ENCODE assay signal across 20 cellular contexts in genomic region chr7:100352984-100353684, GRCh38. TPM values are rescaled to one million over a fixed set of nuclear protein-coding genes. Genes with fewer than 3 reads are reported as not detected.
DNase-seq lines count a peak whose midpoint lies in the region; ATAC-seq, FAIRE-seq and TF ChIP-seq lines count a peak whose summit lies in the region.
"Had no signal": no experiment of that assay in that cellular context is flagged by ENCODE, and none has a peak within 500 bp of the region (broad histone marks: within the 10 kb centered on the region; RNA-seq: fewer than 3 reads in every experiment).

No MANE protein-coding gene starts in this region.

- H3K4me1 ChIP-seq in K562 (replicated peaks in 1 of 2; ENCODE audit: control insufficient read depth in 2 of 2, insufficient read depth in 2 of 2, low read length in 2 of 2): peaks cover 0 to 9% of the 10 kb centered on the region in 2 experiments; a peak in 1 of 5 replicates
- peaks cover 0 to 62% (median 17%) of the 10 kb centered on the region in 6 donors for H3K4me1 ChIP-seq in spleen
- H3K4me1 ChIP-seq: adrenal gland had no signal

- no peak overlapping the region for H3K4me2 ChIP-seq in K562 (ENCODE audit: insufficient read depth, low read length)
- H3K4me2 ChIP-seq: BLaER1 treated with 17β-estradiol and CSF1 and Interleukin-3, amounts not matched to agents 10 nM and 100 nM had no signal

- CTCF ChIA-PET in K562 (lab: Yijun Ruan, JAX; ENCODE audit: low intra/inter-chr PET ratio): interaction anchor here (0.6 kb wide), 1 partner anchor 218 kb away, joined by 3 read pairs; no protein-coding TSS in a partner anchor

- no peaks in the 10 kb centered on the region for H3K27me3 ChIP-seq in K562 (ENCODE audit: control insufficient read depth in 2 of 2, insufficient read depth in 2 of 2, low read length in 2 of 2)
- H3K27me3 ChIP-seq in spleen (replicated peaks in 1 of 7): no peaks in the 10 kb centered on the region
- H3K27me3 ChIP-seq: adrenal gland; BLaER1 treated with 17β-estradiol and CSF1 and Interleukin-3, amounts not matched to agents 10 nM and 100 nM; ovary had no signal

- TF ChIP-seq CTCF in K562 (IDR thresholded peaks at IDR 0.05 in 2 of 3, conservative IDR thresholded peaks at IDR 0.05 in 1 of 3; ENCODE audit: insufficient read depth in 2 of 3, low read depth in 1 of 3, low read length in 3 of 3): no peak
- TF ChIP-seq CTCF in spleen (IDR thresholded peaks at IDR 0.05 in 8 of 11, conservative IDR thresholded peaks at IDR 0.05 in 3 of 11): no peak
- TF ChIP-seq CTCF in glutamatergic neuron (IDR thresholded peaks at IDR 0.05; ENCODE audit: partially characterized antibody, unreplicated experiment): no peak

- peak overlapping the region in 1 of 2 experiments; percentile 26; a peak in 2 of 4 replicates for H3K9ac ChIP-seq in K562 (ENCODE audit: insufficient read depth in 1 of 2, low read depth in 2 of 2, low read length in 2 of 2)

- H2AFZ ChIP-seq in K562 (ENCODE audit: low read depth, low read length): no peak overlapping the region

- TF ChIP-seq RAD21 in K562 (CRISPR knock-in tag; conservative IDR thresholded peaks at IDR 0.05 in 1 of 2, IDR thresholded peaks at IDR 0.05 in 1 of 2): no peak

- DNase-seq in T-helper 1 cell (no peak), K562 (ENCODE audit: extremely low read depth in 1 of 4, low spot score in 3 of 4) (no peak), spleen (no peak), anterior cingulate cortex (lab: John Stamatoyannopoulos, UW) (no peak), glutamatergic neuron (no peak)
- DNase-seq: 8988T; central memory CD4-positive, alpha-beta T cell; hypothalamus; NCI-H1048; NCI-H2171 treated with DMSO at 0.1 percent for 48 hours; NCI-H82; ovary had no signal

- WGBS in K562 (ENCODE audit: insufficient coverage, low coverage, missing lambda C conversion rate): 87% methylated on average over 10 of the region's 16 CpGs
- 91 to 95% (median 94%) methylated on average over 9 to 16 of the region's 16 CpGs for WGBS in spleen, 5 donors

- peaks cover 94% of the 10 kb centered on the region for H3K36me3 ChIP-seq in K562 (ENCODE audit: control insufficient read depth, insufficient read depth, low read length)
- H3K36me3 ChIP-seq in spleen: peaks cover 3 to 100% (median 81%) of the 10 kb centered on the region in 6 donors
- H3K36me3 ChIP-seq: ovary had no signal

- H3K4me3 ChIP-seq in K562 (no peak overlapping the region), spleen (peak overlapping the region in 4 of 8 donors; percentile 29 to 65 (median 36))
- H3K4me3 ChIP-seq: adrenal gland; BLaER1 treated with 17β-estradiol and CSF1 and Interleukin-3, amounts not matched to agents 10 nM and 100 nM; ovary had no signal

- POLR2A ChIA-PET in K562 (lab: Yijun Ruan, JAX): interaction anchor here (0.9 kb wide), 1 partner anchor 9 kb away, joined by 5 read pairs; no protein-coding TSS in a partner anchor

- TF ChIP-seq EP300 in K562 (IDR thresholded peaks at IDR 0.05; ENCODE audit: low read length): no peak

- H3K4me1 Mint-ChIP-seq in T-helper 1 cell treated with Interleukin-12 subunit alpha and Interleukin-12 subunit beta and Interleukin-4 antibody, amounts not matched to agents 30 μg/mL and 1 μg/mL, for 36 hours (ENCODE audit: low read depth): peaks cover 17% of the 10 kb centered on the region
- H3K4me1 Mint-ChIP-seq in IgD-negative memory B cell (peaks cover 0 to 4% (median 4%) of the 10 kb centered on the region in 3 donors), glutamatergic neuron (ENCODE audit: low read depth, unreplicated experiment) (peaks cover 2% of the 10 kb centered on the region)

- H3K27me3 Mint-ChIP-seq in T-helper 1 cell treated with Interleukin-12 subunit alpha and Interleukin-12 subunit beta and Interleukin-4 antibody, amounts not matched to agents 30 μg/mL and 1 μg/mL, for 36 hours (ENCODE audit: low read depth): no peaks in the 10 kb centered on the region
- H3K27me3 Mint-ChIP-seq in IgD-negative memory B cell (no peaks in the 10 kb centered on the region), glutamatergic neuron (ENCODE audit: unreplicated experiment) (peaks cover 4% of the 10 kb centered on the region)
- H3K27me3 Mint-ChIP-seq: type B pancreatic cell had no signal

- H3K9me3 ChIP-seq in K562 (replicated peaks; ENCODE audit: control insufficient read depth, insufficient read depth, low read depth, low read length) (no peaks in the 10 kb centered on the region), spleen (no peaks in the 10 kb centered on the region)
- H3K9me3 ChIP-seq: adrenal gland; BLaER1 treated with 17β-estradiol and CSF1 and Interleukin-3, amounts not matched to agents 10 nM and 100 nM; ovary had no signal

- H3K36me3 Mint-ChIP-seq in T-helper 1 cell treated with Interleukin-12 subunit alpha and Interleukin-12 subunit beta and Interleukin-4 antibody, amounts not matched to agents 30 μg/mL and 1 μg/mL, for 36 hours (ENCODE audit: low read depth): peaks cover 44% of the 10 kb centered on the region
- H3K36me3 Mint-ChIP-seq in IgD-negative memory B cell (no peaks in the 10 kb centered on the region), glutamatergic neuron (ENCODE audit: unreplicated experiment) (no peaks in the 10 kb centered on the region)

- ATAC-seq in K562 (no peak; the same call in 2 of the 3 replicates), HG02973 (IDR thresholded peaks at IDR 0.05; ENCODE audit: unreplicated experiment) (no peak)

- H3K4me3 Mint-ChIP-seq in T-helper 1 cell treated with Interleukin-12 subunit alpha and Interleukin-12 subunit beta and Interleukin-4 antibody, amounts not matched to agents 30 μg/mL and 1 μg/mL, for 36 hours: peak overlapping the region; percentile 40
- H3K4me3 Mint-ChIP-seq in IgD-negative memory B cell (peak overlapping the region in 2 of 4 donors; percentile 27 to 34), glutamatergic neuron (ENCODE audit: unreplicated experiment) (no peak overlapping the region)
- H3K4me3 Mint-ChIP-seq: type B pancreatic cell had no signal

- H3K27ac ChIP-seq in K562 (ENCODE audit: extremely low read depth, low read depth, low read length) (no peak overlapping the region), spleen (peak overlapping the region; percentile 35 to 89 (median 54))
- H3K27ac ChIP-seq: adrenal gland, ovary had no signal

- in situ Hi-C loops in K562 (cut with MboI): no loop called here

- H4K20me1 ChIP-seq in K562 (replicated peaks; ENCODE audit: control insufficient read depth, insufficient read depth, low read length): peaks cover 6% of the 10 kb centered on the region; the same call in 1 of the 2 replicates

- TF ChIP-seq POLR2A in K562 (conservative IDR thresholded peaks at IDR 0.05): no peak
- no peak for TF ChIP-seq POLR2A in spleen (IDR thresholded peaks at IDR 0.05)

- intact Hi-C loops in K562 (cut with micrococcal nuclease): no loop called here
- intact Hi-C loops in spleen (cut with DNase I; ENCODE audit: low total_unique reads): loop anchor here (10.0 kb wide), 1 partner anchor 52 kb away; no protein-coding TSS in a partner anchor

- no peaks in the 10 kb centered on the region for H3K9me3 Mint-ChIP-seq in T-helper 1 cell treated with Interleukin-12 subunit alpha and Interleukin-12 subunit beta and Interleukin-4 antibody, amounts not matched to agents 30 μg/mL and 1 μg/mL, for 36 hours
- H3K9me3 Mint-ChIP-seq in IgD-negative memory B cell (no peaks in the 10 kb centered on the region), glutamatergic neuron (ENCODE audit: unreplicated experiment) (peaks cover 4% of the 10 kb centered on the region)
- H3K9me3 Mint-ChIP-seq: type B pancreatic cell had no signal

- FAIRE-seq in K562 (lab: Jason Lieb, UNC): no peak

- peak overlapping the region; percentile 70 for H3K27ac Mint-ChIP-seq in T-helper 1 cell treated with Interleukin-12 subunit alpha and Interleukin-12 subunit beta and Interleukin-4 antibody, amounts not matched to agents 30 μg/mL and 1 μg/mL, for 36 hours
- H3K27ac Mint-ChIP-seq in IgD-negative memory B cell (peak overlapping the region; percentile 41 to 86 (median 53)), glutamatergic neuron (ENCODE audit: unreplicated experiment) (no peak overlapping the region)
- H3K27ac Mint-ChIP-seq: type B pancreatic cell had no signal

- no TSS peak for BruUV-seq in K562 (replicated peaks; lab: Mats Ljungman, UMichigan)

- H3K79me2 ChIP-seq in K562 (ENCODE audit: control insufficient read depth, insufficient read depth, low read length): no peaks in the 10 kb centered on the region

- H3K9me1 ChIP-seq in K562 (ENCODE audit: control insufficient read depth, insufficient read depth, low read length): no peaks in the 10 kb centered on the region

RNA-seq across cellular contexts. Expression of gene PILRB, which starts 4.8 kb away (rescaled TPM):
- polyA plus RNA-seq in IgD-negative memory B cell: 14.3 TPM
- total RNA-seq in K562 (2011; cell fraction: chromatin; rRNA removed; ENCODE audit: low replicate concordance): 248 and 523 TPM in 2 replicates
- 303 and 304 TPM in 2 replicates for total RNA-seq in K562 (2011; cell fraction: nucleolus; rRNA removed)
- 245 and 257 TPM in 2 replicates for total RNA-seq in K562 (2011; cell fraction: nucleoplasm; rRNA removed)
- 37.0 and 37.7 TPM in 2 replicates for total RNA-seq in K562 (2014; rRNA removed)
- total RNA-seq in K562 (2014; rRNA removed; fragmentation: Illumina TruSeq; extraction: Trizol): 14.4 and 25.4 TPM in 2 replicates
- 30.7 and 32.3 TPM in 2 replicates for total RNA-seq in K562 (2015; rRNA removed; fragmentation: Illumina TruSeq; extraction: Trizol)
- 39.0 and 45.3 TPM in 2 replicates for total RNA-seq in K562 (2021)
- 39.2 and 56.1 TPM in 2 replicates for polyA plus RNA-seq in K562 (2011; rRNA removed)
- polyA plus RNA-seq in K562 (2011; cell fraction: cytosol; rRNA removed): 30.7 and 45.8 TPM in 2 replicates
- 448 and 634 TPM in 2 replicates for polyA plus RNA-seq in K562 (2011; cell fraction: nucleus; rRNA removed)
- 39.7 and 51.9 TPM in 2 replicates for polyA plus RNA-seq in K562 (2012)
- polyA plus RNA-seq in K562 (2014; fragmentation: Illumina TruSeq; extraction: Trizol): 49.9 and 56.7 TPM in 2 replicates
- 1 to 10 TPM; 6.2 to 7.1 TPM for polyA plus RNA-seq in K562 (2014; fragmentation: Nextera tagmentation; extraction: Ambion mirVana)
- 94.6 and 99.3 TPM in 2 replicates for polyA plus RNA-seq in K562 (2014; rRNA removed)
- 8.3 and 12.6 TPM in 2 replicates for polyA minus RNA-seq in K562 (2011; rRNA and poly(A)+ RNA removed)
- polyA minus RNA-seq in K562 (2011; cell fraction: cytosol; rRNA and poly(A)+ RNA removed): 2.9 and 8.4 TPM in 2 replicates
- polyA minus RNA-seq in K562 (2011; cell fraction: nucleus; rRNA and poly(A)+ RNA removed): 43.1 and 49.8 TPM in 2 replicates
- 100 to 1,000 TPM in 2 of 7 donors, 10 to 100 TPM in 5; 66.2 to 114 (median 70.5) TPM for total RNA-seq in spleen
- 10 to 100 TPM; 56.8 to 97.5 (median 95.0) TPM for polyA plus RNA-seq in spleen
- 62.6 TPM for total RNA-seq in glutamatergic neuron (ENCODE audit: unreplicated experiment)

RNA-seq across cellular contexts. Expression of gene PILRA, which starts 20.2 kb away (rescaled TPM):
- 2.3 TPM for polyA plus RNA-seq in IgD-negative memory B cell
- total RNA-seq in K562 (2011; cell fraction: chromatin; rRNA removed; ENCODE audit: low replicate concordance): 9.0 and 11.0 TPM in 2 replicates
- 5.9 and 6.2 TPM in 2 replicates for total RNA-seq in K562 (2011; cell fraction: nucleolus; rRNA removed)
- total RNA-seq in K562 (2011; cell fraction: nucleoplasm; rRNA removed): 8.1 and 8.8 TPM in 2 replicates
- 0.23 and 0.41 TPM in 2 replicates for total RNA-seq in K562 (2014; rRNA removed)
- 0.32 and 0.47 TPM in 2 replicates for total RNA-seq in K562 (2014; rRNA removed; fragmentation: Illumina TruSeq; extraction: Trizol)
- 0.34 and 0.65 TPM in 2 replicates for total RNA-seq in K562 (2015; rRNA removed; fragmentation: Illumina TruSeq; extraction: Trizol)
- total RNA-seq in K562 (2021): 0.83 and 0.95 TPM in 2 replicates
- polyA plus RNA-seq in K562 (2011; rRNA removed): 1.8 and 3.1 TPM in 2 replicates
- polyA plus RNA-seq in K562 (2011; cell fraction: cytosol; rRNA removed): 1.8 and 3.1 TPM in 2 replicates
- 12.1 and 14.8 TPM in 2 replicates for polyA plus RNA-seq in K562 (2011; cell fraction: nucleus; rRNA removed)
- 0.79 and 2.9 TPM in 2 replicates for polyA plus RNA-seq in K562 (2012)
- polyA plus RNA-seq in K562 (2014; fragmentation: Illumina TruSeq; extraction: Trizol): 0.73 and 0.93 TPM in 2 replicates
- under 1 TPM; 0.13 to 0.21 TPM for polyA plus RNA-seq in K562 (2014; fragmentation: Nextera tagmentation; extraction: Ambion mirVana)
- 0.62 and 1.6 TPM in 2 replicates for polyA plus RNA-seq in K562 (2014; rRNA removed)
- 0.30 TPM in 1 of 2 replicates, not detected in the other for polyA minus RNA-seq in K562 (2011; rRNA and poly(A)+ RNA removed)
- polyA minus RNA-seq in K562 (2011; cell fraction: cytosol; rRNA and poly(A)+ RNA removed): not detected in 2 replicates
- 1.1 and 1.6 TPM in 2 replicates for polyA minus RNA-seq in K562 (2011; cell fraction: nucleus; rRNA and poly(A)+ RNA removed)
- 10 to 100 TPM; 19.8 to 61.1 (median 30.9) TPM for total RNA-seq in spleen
- 10 to 100 TPM in 2 of 3 donors, 1 to 10 TPM in 1; 5.8 to 18.8 (median 11.7) TPM for polyA plus RNA-seq in spleen
- 12.5 TPM for total RNA-seq in glutamatergic neuron (ENCODE audit: unreplicated experiment)

RNA-seq across cellular contexts. Expression of gene SPDYE3, which starts 45.6 kb away (rescaled TPM):
- polyA plus RNA-seq in IgD-negative memory B cell (9.9 TPM), K562 (2011; rRNA removed) (0.04 TPM in 1 of 2 replicates, not detected in the other), K562 (2014; fragmentation: Illumina TruSeq; extraction: Trizol) (not detected in 2 replicates), K562 (2014; fragmentation: Nextera tagmentation; extraction: Ambion mirVana) (1 to 10 TPM; 1.2 to 3.3 TPM), K562 (2014; rRNA removed) (not detected in 2 replicates), spleen (under 1 TPM; 0.09 to 0.22 (median 0.15) TPM)
- total RNA-seq in K562 (2011; cell fraction: chromatin; rRNA removed; ENCODE audit: low replicate concordance): 0.21 and 0.53 TPM in 2 replicates
- total RNA-seq in K562 (2011; cell fraction: nucleolus; rRNA removed): not detected in 2 replicates
- total RNA-seq in K562 (2011; cell fraction: nucleoplasm; rRNA removed): not detected in 2 replicates
- total RNA-seq in K562 (2014; rRNA removed) (not detected in 2 replicates), K562 (2014; rRNA removed; fragmentation: Illumina TruSeq; extraction: Trizol) (not detected in 2 replicates), K562 (2015; rRNA removed; fragmentation: Illumina TruSeq; extraction: Trizol) (not detected in 2 replicates), K562 (2021) (not detected in 2 replicates), spleen (not detected), glutamatergic neuron (ENCODE audit: unreplicated experiment) (not detected)
- polyA plus RNA-seq in K562 (2011; cell fraction: cytosol; rRNA removed): not detected in 2 replicates
- not detected in 2 replicates for polyA plus RNA-seq in K562 (2011; cell fraction: nucleus; rRNA removed)
- 6.0 and 10.3 TPM in 2 replicates for polyA plus RNA-seq in K562 (2012)
- not detected in 2 replicates for polyA minus RNA-seq in K562 (2011; rRNA and poly(A)+ RNA removed)
- not detected in 2 replicates for polyA minus RNA-seq in K562 (2011; cell fraction: cytosol; rRNA and poly(A)+ RNA removed)
- not detected in 2 replicates for polyA minus RNA-seq in K562 (2011; cell fraction: nucleus; rRNA and poly(A)+ RNA removed)
- total RNA-seq: adrenal gland, Daoy, ovary, skeletal muscle tissue had no signal
